Comparison of ENCODE assay signal across 10 cellular contexts in genomic region chr5:60494635-60495034, GRCh38.
DNase-seq lines count a peak whose midpoint lies in the region; ATAC-seq and TF ChIP-seq lines count a peak whose summit lies in the region.
"Had no signal": no experiment of that assay in that cellular context is flagged by ENCODE, and none has a peak within 500 bp of the region (broad histone marks: within the 10 kb centered on the region; RNA-seq: fewer than 3 reads in every experiment).

No MANE protein-coding gene starts in this region.

- ATAC-seq in HG02885 (IDR thresholded peaks at IDR 0.05; ENCODE audit: poor library complexity, unreplicated experiment), result peak; percentile 88

- peaks cover 0 to 22% of the 10 kb centered on the region in 2 donors for H3K4me1 ChIP-seq in ascending aorta
- H3K4me1 ChIP-seq: thyroid gland had no signal

- no peak for TF ChIP-seq POLR2A in erythroblast (IDR thresholded peaks at IDR 0.05; ENCODE audit: low read length)

- intact Hi-C loops in ascending aorta (cut with DNase I), result no loop called here

- no peaks in the 10 kb centered on the region for H3K9me3 ChIP-seq in ascending aorta
- H3K9me3 ChIP-seq: thyroid gland had no signal

- no peak for TF ChIP-seq CTCF in GM12865 (IDR thresholded peaks at IDR 0.05; ENCODE audit: insufficient read depth, low read depth, low read length, missing control alignments)
- TF ChIP-seq CTCF in GM20000 (IDR thresholded peaks at IDR 0.05; ENCODE audit: extremely low read depth, missing control alignments), result no peak
- no peak for TF ChIP-seq CTCF in ascending aorta (IDR thresholded peaks at IDR 0.05)

- H3K4me3 ChIP-seq in GM12865 (ENCODE audit: low read depth, low read length) (no peak overlapping the region), ascending aorta (peak overlapping the region in 1 of 2 donors; percentile 37)
- H3K4me3 ChIP-seq: thyroid gland had no signal

- DNase-seq in GM12865 (ENCODE audit: low read depth), result peak; percentile 54
- peak; percentile 27 for DNase-seq in GM20000 (ENCODE audit: low spot score)
- DNase-seq in ascending aorta (ENCODE audit: low spot score in 2 of 2), result no peak
- no peak for DNase-seq in activated CD8-positive, alpha-beta memory T cell treated with anti-CD3 and anti-CD28 coated beads, Interleukin-2, amount 50 U/mL, for 48 hours
- DNase-seq in nucleus accumbens (lab: John Stamatoyannopoulos, UW), result no peak
- DNase-seq in amniotic stem cell (lab: John Stamatoyannopoulos, UW), result no peak
- no peak for DNase-seq in erythroblast (lab: John Stamatoyannopoulos, UW)
- DNase-seq: DND-41, thyroid gland had no signal

- H3K27me3 ChIP-seq in ascending aorta, result no peaks in the 10 kb centered on the region
- H3K27me3 ChIP-seq: thyroid gland had no signal

- peak overlapping the region; percentile 74 to 78 for H3K27ac ChIP-seq in ascending aorta
- H3K27ac ChIP-seq: thyroid gland had no signal

- no peaks in the 10 kb centered on the region for H3K36me3 ChIP-seq in ascending aorta
- H3K36me3 ChIP-seq: thyroid gland had no signal

Comparison
In these comparisons a context has a peak if more than half of its experiments do, and no peak if none do; other contexts are left out.
1. DNase-seq: peak in GM12865 (single experiment) and GM20000 (single experiment); none in ascending aorta (0 of 2), activated CD8-positive, alpha-beta memory T cell treated with anti-CD3 and anti-CD28 coated beads, Interleukin-2, amount 50 U/mL, for 48 hours (single experiment), nucleus accumbens (0 of 56), amniotic stem cell (single experiment) and erythroblast (0 of 2).